ENCODE assay signal across 25 cellular contexts in the genomic region with DNA sequence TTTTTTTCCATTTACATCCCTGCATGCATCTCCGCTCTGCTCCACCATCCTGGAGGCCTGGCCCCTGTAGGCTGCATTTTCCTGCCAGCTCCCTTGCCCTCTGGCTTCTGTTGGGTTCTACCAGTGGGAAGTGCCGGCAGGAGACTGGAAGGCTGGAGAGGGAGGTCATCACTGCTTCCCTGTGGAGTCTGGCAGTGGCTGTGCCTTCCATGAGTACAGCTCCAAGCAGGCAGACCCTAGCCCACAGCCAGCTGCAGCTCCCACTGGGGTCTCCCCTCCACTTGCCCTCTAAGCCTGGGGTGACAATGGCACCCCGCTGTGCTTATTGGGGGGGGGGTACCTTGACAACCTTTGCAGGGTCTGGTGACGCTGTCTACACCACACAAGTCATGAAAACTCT.
"Had no signal": no experiment of that assay in that cellular context is flagged by ENCODE, and none has a peak within 500 bp of the region (broad histone marks: within the 10 kb centered on the region; RNA-seq: fewer than 3 reads in every experiment).

No MANE protein-coding gene starts in this region.

- H3K4me1 Mint-ChIP-seq: activated B cell treated with CpG ODN at 0.5 μM for 24 hours; activated naive CD8-positive, alpha-beta T cell treated with anti-CD3 and anti-CD28 coated beads for 36 hours; immature natural killer cell; stimulated activated naive B cell treated with anti-CD40 and anti-IgM and Interleukin-4, amounts not matched to agents 10 μg/mL and 1 μg/mL and 100 μg/mL, for 72 hours had no signal

- H3K9me3 Mint-ChIP-seq: activated B cell treated with CpG ODN at 0.5 μM for 24 hours; activated naive CD8-positive, alpha-beta T cell treated with anti-CD3 and anti-CD28 coated beads for 36 hours; activated T-cell treated with anti-CD3 and anti-CD28 coated beads, Interleukin-2, amount 50 U/mL, for 4 hours; immature natural killer cell; naive thymus-derived CD4-positive, alpha-beta T cell; stimulated activated naive B cell treated with anti-CD40 and anti-IgM and Interleukin-4, amounts not matched to agents 10 μg/mL and 1 μg/mL and 100 μg/mL, for 72 hours; T-helper 1 cell treated with Interleukin-12 subunit alpha and Interleukin-12 subunit beta and Interleukin-4 antibody, amounts not matched to agents 30 μg/mL and 1 μg/mL, for 36 hours had no signal

- FAIRE-seq: astrocyte, pancreas had no signal

- H3K27ac ChIP-seq: breast epithelium, coronary artery, foreskin keratinocyte, left lung, neutrophil, skin epidermis, uterus had no signal

- H3K9me3 ChIP-seq: breast epithelium, left lung, neutrophil, pancreas, uterus had no signal

- H3K27me3 Mint-ChIP-seq: activated B cell treated with CpG ODN at 0.5 μM for 24 hours; activated naive CD8-positive, alpha-beta T cell treated with anti-CD3 and anti-CD28 coated beads for 36 hours had no signal

- H3K4me3 Mint-ChIP-seq: activated B cell treated with CpG ODN at 0.5 μM for 24 hours; activated naive CD8-positive, alpha-beta T cell treated with anti-CD3 and anti-CD28 coated beads for 36 hours; activated T-cell treated with anti-CD3 and anti-CD28 coated beads, Interleukin-2, amount 50 U/mL, for 4 hours; immature natural killer cell; naive thymus-derived CD4-positive, alpha-beta T cell; stimulated activated naive B cell treated with anti-CD40 and anti-IgM and Interleukin-4, amounts not matched to agents 10 μg/mL and 1 μg/mL and 100 μg/mL, for 72 hours; T-helper 1 cell treated with Interleukin-12 subunit alpha and Interleukin-12 subunit beta and Interleukin-4 antibody, amounts not matched to agents 30 μg/mL and 1 μg/mL, for 36 hours had no signal

- ATAC-seq: activated T-cell treated with anti-CD3 and anti-CD28 coated beads, Interleukin-2, amount 50 U/mL, for 4 hours; foreskin keratinocyte; naive thymus-derived CD4-positive, alpha-beta T cell; stimulated activated naive B cell treated with anti-CD40 and anti-IgM and Interleukin-4, amounts not matched to agents 10 μg/mL and 1 μg/mL and 100 μg/mL, for 72 hours had no signal

- H3K4me1 ChIP-seq: breast epithelium, foreskin keratinocyte, left lung, pancreas, uterus had no signal

- DNase-seq: activated B cell treated with CpG ODN at 0.5 μM for 24 hours; activated CD4-positive, alpha-beta T cell treated with anti-CD3 and anti-CD28 coated beads for 4 hours; activated CD4-positive, alpha-beta T cell treated with anti-CD3 and anti-CD28 coated beads, Interleukin-2, amount 50 U/mL, for 48 hours; activated CD8-positive, alpha-beta memory T cell treated with anti-CD3 and anti-CD28 coated beads, Interleukin-2, amount 50 U/mL, for 48 hours; activated naive CD4-positive, alpha-beta T cell treated with Interleukin-2 at 50 U/mL for 16 hours; activated naive CD8-positive, alpha-beta T cell treated with anti-CD3 and anti-CD28 coated beads for 36 hours; activated T-cell treated with anti-CD3 and anti-CD28 coated beads, Interleukin-2, amount 50 U/mL, for 4 hours; cerebellar nuclear complex; foreskin keratinocyte; immature natural killer cell; kidney glomerular epithelial cell; naive thymus-derived CD4-positive, alpha-beta T cell; stimulated activated CD4-positive, alpha-beta T cell treated with anti-CD3 and anti-CD28 coated beads, Interleukin-2, amount 100 ng/mL, for 24 hours; stimulated activated naive B cell treated with anti-CD40 and anti-IgM and Interleukin-4, amounts not matched to agents 10 μg/mL and 1 μg/mL and 100 μg/mL, for 72 hours; T1000; uterus had no signal

- H3K36me3 Mint-ChIP-seq: activated naive CD8-positive, alpha-beta T cell treated with anti-CD3 and anti-CD28 coated beads for 36 hours; immature natural killer cell; naive thymus-derived CD4-positive, alpha-beta T cell; stimulated activated naive B cell treated with anti-CD40 and anti-IgM and Interleukin-4, amounts not matched to agents 10 μg/mL and 1 μg/mL and 100 μg/mL, for 72 hours had no signal

- H3K36me3 ChIP-seq: breast epithelium, left lung, neutrophil, pancreas, uterus had no signal

- H3K27ac Mint-ChIP-seq: activated B cell treated with CpG ODN at 0.5 μM for 24 hours; activated naive CD8-positive, alpha-beta T cell treated with anti-CD3 and anti-CD28 coated beads for 36 hours; immature natural killer cell; stimulated activated naive B cell treated with anti-CD40 and anti-IgM and Interleukin-4, amounts not matched to agents 10 μg/mL and 1 μg/mL and 100 μg/mL, for 72 hours; T-helper 1 cell treated with Interleukin-12 subunit alpha and Interleukin-12 subunit beta and Interleukin-4 antibody, amounts not matched to agents 30 μg/mL and 1 μg/mL, for 36 hours had no signal

- H3K27me3 ChIP-seq: breast epithelium, foreskin keratinocyte, left lung, neutrophil, pancreas, uterus had no signal

- H3K4me3 ChIP-seq: breast epithelium, coronary artery, left lung, lung, pancreas, skin epidermis, uterus had no signal
